In the genomic region with DNA sequence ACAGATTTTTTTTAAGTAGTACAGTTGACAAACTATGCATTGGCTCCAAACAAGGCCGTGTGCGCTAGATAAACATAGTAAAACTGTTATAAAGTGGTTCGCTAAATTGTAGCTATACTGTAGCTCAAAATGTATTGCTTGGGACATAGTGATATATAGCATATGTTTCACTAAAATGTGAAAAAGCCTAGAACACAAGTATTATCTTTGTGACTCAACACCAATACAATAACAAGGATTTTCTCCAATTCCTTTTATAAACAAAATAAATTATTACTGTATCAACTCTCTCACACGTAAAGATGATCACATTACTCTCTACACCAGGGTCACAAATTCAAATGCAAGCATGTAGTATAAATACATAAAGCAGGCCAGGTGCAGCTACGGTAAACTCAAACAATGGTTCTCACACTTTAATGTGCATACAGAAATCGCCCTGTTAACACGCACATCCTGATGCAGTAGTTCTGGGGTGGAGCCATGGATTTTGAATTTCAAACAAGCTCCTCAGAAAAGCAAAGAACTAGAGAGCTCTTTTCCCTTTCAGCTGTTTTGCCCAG, we compare ENCODE assay signal across 1 cellular context.
TF ChIP-seq lines count a peak whose summit lies in the region.

No MANE protein-coding gene starts in this region.

TF ChIP-seq in HEK293, 187 proteins besides CTCF, POLR2A, EP300 and RAD21 (continued from another document):
- TF ChIP-seq, protein P1, sequence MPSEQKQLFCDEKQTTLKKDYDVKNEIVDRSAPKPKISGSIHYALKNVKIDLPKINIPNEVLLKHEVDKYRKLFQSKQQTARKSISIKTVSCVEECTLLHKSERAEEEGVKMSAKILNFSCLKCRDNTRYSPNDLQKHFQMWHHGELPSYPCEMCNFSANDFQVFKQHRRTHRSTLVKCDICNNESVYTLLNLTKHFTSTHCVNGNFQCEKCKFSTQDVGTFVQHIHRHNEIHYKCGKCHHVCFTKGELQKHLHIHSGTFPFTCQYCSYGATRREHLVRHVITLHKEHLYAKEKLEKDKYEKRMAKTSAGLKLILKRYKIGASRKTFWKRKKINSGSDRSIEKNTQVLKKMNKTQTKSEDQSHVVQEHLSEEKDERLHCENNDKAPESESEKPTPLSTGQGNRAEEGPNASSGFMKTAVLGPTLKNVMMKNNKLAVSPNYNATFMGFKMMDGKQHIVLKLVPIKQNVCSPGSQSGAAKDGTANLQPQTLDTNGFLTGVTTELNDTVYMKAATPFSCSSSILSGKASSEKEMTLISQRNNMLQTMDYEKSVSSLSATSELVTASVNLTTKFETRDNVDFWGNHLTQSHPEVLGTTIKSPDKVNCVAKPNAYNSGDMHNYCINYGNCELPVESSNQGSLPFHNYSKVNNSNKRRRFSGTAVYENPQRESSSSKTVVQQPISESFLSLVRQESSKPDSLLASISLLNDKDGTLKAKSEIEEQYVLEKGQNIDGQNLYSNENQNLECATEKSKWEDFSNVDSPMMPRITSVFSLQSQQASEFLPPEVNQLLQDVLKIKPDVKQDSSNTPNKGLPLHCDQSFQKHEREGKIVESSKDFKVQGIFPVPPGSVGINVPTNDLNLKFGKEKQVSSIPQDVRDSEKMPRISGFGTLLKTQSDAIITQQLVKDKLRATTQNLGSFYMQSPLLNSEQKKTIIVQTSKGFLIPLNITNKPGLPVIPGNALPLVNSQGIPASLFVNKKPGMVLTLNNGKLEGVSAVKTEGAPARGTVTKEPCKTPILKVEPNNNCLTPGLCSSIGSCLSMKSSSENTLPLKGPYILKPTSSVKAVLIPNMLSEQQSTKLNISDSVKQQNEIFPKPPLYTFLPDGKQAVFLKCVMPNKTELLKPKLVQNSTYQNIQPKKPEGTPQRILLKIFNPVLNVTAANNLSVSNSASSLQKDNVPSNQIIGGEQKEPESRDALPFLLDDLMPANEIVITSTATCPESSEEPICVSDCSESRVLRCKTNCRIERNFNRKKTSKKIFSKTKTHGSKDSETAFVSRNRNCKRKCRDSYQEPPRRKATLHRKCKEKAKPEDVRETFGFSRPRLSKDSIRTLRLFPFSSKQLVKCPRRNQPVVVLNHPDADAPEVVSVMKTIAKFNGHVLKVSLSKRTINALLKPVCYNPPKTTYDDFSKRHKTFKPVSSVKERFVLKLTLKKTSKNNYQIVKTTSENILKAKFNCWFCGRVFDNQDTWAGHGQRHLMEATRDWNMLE (tag by site-specific recombination; conservative IDR thresholded peaks at IDR 0.05; ENCODE audit: low read depth) = peak; percentile 34; the same call in 1 of the 2 replicates
- no peak for TF ChIP-seq SP3 (tag by site-specific recombination; IDR thresholded peaks at IDR 0.05)
- peak; percentile 64 for TF ChIP-seq ZNF664 (tag by site-specific recombination; IDR thresholded peaks at IDR 0.05)
- TF ChIP-seq ZSCAN23 (tag by site-specific recombination; IDR thresholded peaks at IDR 0.05) = no peak
- no peak for TF ChIP-seq KLF9 (tag by site-specific recombination; IDR thresholded peaks at IDR 0.05; ENCODE audit: low read depth)
- no peak for TF ChIP-seq TRIM28 (IDR thresholded peaks at IDR 0.05; ENCODE audit: borderline replicate concordance, low read length)
- TF ChIP-seq MZF1 (tag by site-specific recombination; IDR thresholded peaks at IDR 0.05; ENCODE audit: borderline replicate concordance) = no peak
- TF ChIP-seq GLI2 (tag by site-specific recombination; IDR thresholded peaks at IDR 0.05; ENCODE audit: borderline replicate concordance, low read depth) = no peak; the same call in 1 of the 2 replicates
- TF ChIP-seq ZNF221 (tag by site-specific recombination; IDR thresholded peaks at IDR 0.05; ENCODE audit: borderline replicate concordance) = no peak
- TF ChIP-seq RBAK (tag by site-specific recombination; IDR thresholded peaks at IDR 0.05) = no peak
